In genomic region chr16:89114159-89114981, GRCh38 we compare ENCODE assay signal across 9 cellular contexts. TPM values are rescaled to one million over a fixed set of nuclear protein-coding genes. Genes with fewer than 3 reads are reported as not detected.
DNase-seq lines count a peak whose midpoint lies in the region; ATAC-seq and TF ChIP-seq lines count a peak whose summit lies in the region.
"Had no signal": no experiment of that assay in that cellular context is flagged by ENCODE, and none has a peak within 500 bp of the region (broad histone marks: within the 10 kb centered on the region; RNA-seq: fewer than 3 reads in every experiment).

No MANE protein-coding gene starts in this region.

- H3K79me2 ChIP-seq in osteoblast (ENCODE audit: insufficient read depth, low read length): no peaks in the 10 kb centered on the region

- no peaks in the 10 kb centered on the region for H4K20me1 ChIP-seq in osteoblast (ENCODE audit: insufficient read depth, low read length)

- CTCF ChIA-PET in RWPE1 (lab: Yijun Ruan, JAX): no interaction called here

- no peak overlapping the region for H2AFZ ChIP-seq in osteoblast (ENCODE audit: low read length)

- H3K27me3 ChIP-seq in colonic mucosa: no peaks in the 10 kb centered on the region
- H3K27me3 ChIP-seq in osteoblast (ENCODE audit: insufficient read depth, low read length): no peaks in the 10 kb centered on the region
- H3K27me3 ChIP-seq: dorsolateral prefrontal cortex had no signal

- H3K27ac ChIP-seq in RWPE1 (peak overlapping the region; percentile 49), colonic mucosa (peak overlapping the region; percentile 21), osteoblast (ENCODE audit: low read depth, low read length) (peak overlapping the region; percentile 60)

- H3K36me3 ChIP-seq in colonic mucosa (no peaks in the 10 kb centered on the region), osteoblast (ENCODE audit: insufficient read depth, low read length) (peaks cover 11% of the 10 kb centered on the region)

- no peak overlapping the region for H3K4me2 ChIP-seq in osteoblast (ENCODE audit: insufficient read depth, low read length)

- H3K4me1 ChIP-seq in colonic mucosa: no peaks in the 10 kb centered on the region
- peaks cover 8% of the 10 kb centered on the region for H3K4me1 ChIP-seq in osteoblast (ENCODE audit: insufficient read depth, low read length)

- TF ChIP-seq CTCF in RWPE1 (conservative IDR thresholded peaks at IDR 0.05; ENCODE audit: low read depth) (no peak), colonic mucosa (IDR thresholded peaks at IDR 0.05) (no peak), osteoblast (IDR thresholded peaks at IDR 0.05; ENCODE audit: extremely low read depth, low read depth, low read length) (no peak)

- H3K9me3 ChIP-seq in colonic mucosa (no peaks in the 10 kb centered on the region), osteoblast (ENCODE audit: low read depth, low read length) (no peaks in the 10 kb centered on the region)

- H3K9ac ChIP-seq in colonic mucosa (ENCODE audit: low read depth in 2 of 2, low read length in 2 of 2): peak overlapping the region in 1 of 2 donors; percentile 4

- no peak overlapping the region for H3K4me3 ChIP-seq in colonic mucosa
- no peak overlapping the region for H3K4me3 ChIP-seq in osteoblast (ENCODE audit: insufficient read depth, low read length)

- DNase-seq in ELF-1 (ENCODE audit: low read depth, low spot score): peak; percentile 77
- peak; percentile 16 for DNase-seq in RWPE1 (ENCODE audit: low spot score)
- no peak for DNase-seq in colonic mucosa
- DNase-seq in osteoblast (ENCODE audit: insufficient read length, low spot score, missing footprints): peak; percentile 93
- DNase-seq in MV-4-11 (lab: John Stamatoyannopoulos, UW): no peak
- no peak for DNase-seq in LoVo (ENCODE audit: low spot score)
- no peak for DNase-seq in KG1 (lab: John Stamatoyannopoulos, UW)

- intact Hi-C loops in colonic mucosa (cut with DNase I): no loop called here

- POLR2A ChIA-PET in RWPE1 (lab: Yijun Ruan, JAX; ENCODE audit: low non-redundant PET): no interaction called here

- no peak for ATAC-seq in HG03175 (IDR thresholded peaks at IDR 0.05; ENCODE audit: unreplicated experiment)

RNA-seq across cellular contexts. Expression of gene ACSF3, which starts 20.7 kb away (rescaled TPM):
- total RNA-seq in colonic mucosa: 10 to 100 TPM; 60.2 TPM
- 25.6 and 29.3 TPM in 2 replicates for total RNA-seq in osteoblast

RNA-seq across cellular contexts. Expression of gene CDH15, which starts 57.2 kb away (rescaled TPM):
- total RNA-seq in colonic mucosa (not detected), osteoblast (1.5 and 2.2 TPM in 2 replicates)

Comparison
In these comparisons a context has a peak if more than half of its experiments do, and no peak if none do; other contexts are left out.
1. DNase-seq: peak in ELF-1 (single experiment), RWPE1 (single experiment) and osteoblast (single experiment); none in colonic mucosa (single experiment), MV-4-11 (single experiment), LoVo (single experiment) and KG1 (single experiment).
2. Peak in every context shown above with its lines, with median percentiles within 50 percentile points of each other: H3K27ac ChIP-seq.